28 cellular contexts compared by ENCODE assay signal in the genomic region with DNA sequence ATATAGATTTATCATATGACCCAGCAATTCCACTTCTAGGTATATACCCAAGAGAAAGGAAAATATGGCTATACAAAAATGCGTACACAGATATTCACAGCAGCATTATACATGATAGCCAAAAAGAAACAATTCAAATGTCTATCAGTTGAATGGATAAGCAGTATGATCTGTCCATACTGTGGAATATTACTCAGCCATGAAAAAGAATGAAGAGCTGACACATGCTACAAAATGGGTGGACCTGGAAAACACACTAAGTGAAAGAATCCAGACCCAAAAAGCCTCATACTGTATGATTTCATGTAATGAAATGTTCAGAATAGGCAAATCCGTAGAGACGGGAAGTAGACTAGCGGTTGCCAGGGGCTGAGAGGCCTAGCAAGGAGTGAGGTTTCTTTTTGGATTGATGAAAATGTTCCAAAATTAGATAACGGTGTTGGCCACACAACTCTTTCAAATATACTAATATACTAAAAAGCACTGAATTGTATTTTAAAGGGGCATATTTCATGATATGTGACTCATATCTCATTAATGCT. TPM values are rescaled to one million over a fixed set of nuclear protein-coding genes. Genes with fewer than 3 reads are reported as not detected.
DNase-seq lines count a peak whose midpoint lies in the region; ATAC-seq and TF ChIP-seq lines count a peak whose summit lies in the region.
"Had no signal": no experiment of that assay in that cellular context is flagged by ENCODE, and none has a peak within 500 bp of the region (broad histone marks: within the 10 kb centered on the region; RNA-seq: fewer than 3 reads in every experiment).

No MANE protein-coding gene starts in this region.

- TF ChIP-seq POLR2A in gastroesophageal sphincter (IDR thresholded peaks at IDR 0.05) (no peak), gastrocnemius medialis (IDR thresholded peaks at IDR 0.05) (no peak), vagina (IDR thresholded peaks at IDR 0.05) (no peak)

- WGBS in gastroesophageal sphincter (ENCODE audit: low coverage in 1 of 2), 2 donors, result 63 to 90% methylated on average over 5 of the region's 5 CpGs

- ATAC-seq in gastroesophageal sphincter (no peak), gastrocnemius medialis (no peak), HG03045 (IDR thresholded peaks at IDR 0.05; ENCODE audit: unreplicated experiment) (no peak)
- ATAC-seq: GM12878, PC-3 had no signal

- DNase-seq in left ventricle myocardium inferior (no peak), gastrocnemius medialis (no peak), vagina (ENCODE audit: extremely low spot score in 2 of 2) (no peak), iPS-NIHi11 (ENCODE audit: low spot score) (no peak), brain microvascular endothelial cell (no peak)
- DNase-seq in activated CD4-positive, alpha-beta T cell treated with anti-CD3 and anti-CD28 coated beads, Interleukin-2, amount 50 U/mL, for 1 hour, result no peak
- DNase-seq: CD8-positive, alpha-beta memory T cell; DMS 273 treated with DMSO at 0.1 percent for 48 hours; DMS79; EL; GDM1; GM23248; H9; HFFc6; IMR-90; MM.1S; NCI-H2029; NCI-H446; NCI-H524 treated with DMSO at 0.1 percent for 48 hours; NCI-H82; NK-92 treated with Interleukin-12 subunit alpha and Interleukin-12 subunit beta, amount 100 ng/mL, for 24 hours; PC-3 had no signal

- no peak for TF ChIP-seq CTCF in gastroesophageal sphincter (IDR thresholded peaks at IDR 0.05)
- TF ChIP-seq CTCF in left ventricle myocardium inferior (IDR thresholded peaks at IDR 0.05; ENCODE audit: borderline replicate concordance), result no peak
- no peak for TF ChIP-seq CTCF in gastrocnemius medialis (IDR thresholded peaks at IDR 0.05 in 4 of 5, conservative IDR thresholded peaks at IDR 0.05 in 1 of 5)
- no peak for TF ChIP-seq CTCF in vagina (IDR thresholded peaks at IDR 0.05)
- no peak for TF ChIP-seq CTCF in brain microvascular endothelial cell (IDR thresholded peaks at IDR 0.05; ENCODE audit: low read depth, low read length, missing control alignments)

- H3K27ac ChIP-seq in gastroesophageal sphincter, result peak overlapping the region in 3 of 4 donors; percentile 13 to 52 (median 47)
- peak overlapping the region; percentile 68 for H3K27ac ChIP-seq in left ventricle myocardium inferior (replicated peaks)
- H3K27ac ChIP-seq in gastrocnemius medialis, result peak overlapping the region in 3 of 4 donors; percentile 3 to 25 (median 5)
- H3K27ac ChIP-seq in vagina, result peak overlapping the region; percentile 66
- H3K27ac ChIP-seq in brain microvascular endothelial cell, result no peak overlapping the region
- H3K27ac ChIP-seq: C4-2B, GM23248, KMS-11 had no signal

- H3K36me3 ChIP-seq in gastroesophageal sphincter (no peaks in the 10 kb centered on the region), left ventricle myocardium inferior (no peaks in the 10 kb centered on the region), gastrocnemius medialis (no peaks in the 10 kb centered on the region), vagina (no peaks in the 10 kb centered on the region), brain microvascular endothelial cell (replicated peaks) (no peaks in the 10 kb centered on the region)

- H3K4me3 ChIP-seq in gastroesophageal sphincter, result no peak overlapping the region
- no peak overlapping the region for H3K4me3 ChIP-seq in left ventricle myocardium inferior
- H3K4me3 ChIP-seq in gastrocnemius medialis, result no peak overlapping the region
- H3K4me3 ChIP-seq in vagina, result no peak overlapping the region
- H3K4me3 ChIP-seq in brain microvascular endothelial cell (ENCODE audit: low read depth, low read length), result no peak overlapping the region
- H3K4me3 ChIP-seq: GM12878, GM23248 had no signal

- H3K4me1 ChIP-seq in gastroesophageal sphincter (peaks cover 0 to 56% (median 25%) of the 10 kb centered on the region in 3 donors), left ventricle myocardium inferior (peaks cover 63% of the 10 kb centered on the region), gastrocnemius medialis (peaks cover 3 to 12% of the 10 kb centered on the region in 2 donors), vagina (peaks cover 29% of the 10 kb centered on the region)

- H3K9me3 ChIP-seq in gastroesophageal sphincter (no peaks in the 10 kb centered on the region), left ventricle myocardium inferior (replicated peaks) (peaks cover 6% of the 10 kb centered on the region), gastrocnemius medialis (peaks cover 0 to 10% (median 0%) of the 10 kb centered on the region in 3 donors), vagina (no peaks in the 10 kb centered on the region)

- H3K27me3 ChIP-seq in gastroesophageal sphincter (peaks cover 16% of the 10 kb centered on the region), left ventricle myocardium inferior (ENCODE audit: low read depth) (peaks cover 31% of the 10 kb centered on the region), gastrocnemius medialis (no peaks in the 10 kb centered on the region), vagina (no peaks in the 10 kb centered on the region), brain microvascular endothelial cell (replicated peaks) (no peaks in the 10 kb centered on the region)

- in situ Hi-C loops in gastrocnemius medialis (cut with MboI; ENCODE audit: low sequenced_read_pairs in 4 of 4) (no loop called here), brain microvascular endothelial cell (cut with HindIII; ENCODE audit: low pct_ligation_motif_present, low sequenced_read_pairs) (no loop called here)

- intact Hi-C loops in left ventricle myocardium inferior (cut with micrococcal nuclease) (no loop called here), gastrocnemius medialis (cut with DNase I; ENCODE audit: low total_unique reads) (no loop called here), vagina (cut with DNase I) (no loop called here)

- no peak for TF ChIP-seq EP300 in gastroesophageal sphincter (IDR thresholded peaks at IDR 0.05)

RNA-seq across cellular contexts. Expression of gene FGD5, which starts 33.4 kb away (rescaled TPM):
- total RNA-seq in gastroesophageal sphincter (10 to 100 TPM; 16.1 to 18.7 (median 17.3) TPM), left ventricle myocardium inferior (13.9 TPM), gastrocnemius medialis (1 to 10 TPM; 4.4 to 8.4 (median 5.2) TPM), vagina (16.2 TPM)
- total RNA-seq: A673; CD8-positive, alpha-beta memory T cell; GM23248; HFFc6; IMR-90; PC-3 had no signal
